ENCODE assay signal across 8 cellular contexts in the genomic region with DNA sequence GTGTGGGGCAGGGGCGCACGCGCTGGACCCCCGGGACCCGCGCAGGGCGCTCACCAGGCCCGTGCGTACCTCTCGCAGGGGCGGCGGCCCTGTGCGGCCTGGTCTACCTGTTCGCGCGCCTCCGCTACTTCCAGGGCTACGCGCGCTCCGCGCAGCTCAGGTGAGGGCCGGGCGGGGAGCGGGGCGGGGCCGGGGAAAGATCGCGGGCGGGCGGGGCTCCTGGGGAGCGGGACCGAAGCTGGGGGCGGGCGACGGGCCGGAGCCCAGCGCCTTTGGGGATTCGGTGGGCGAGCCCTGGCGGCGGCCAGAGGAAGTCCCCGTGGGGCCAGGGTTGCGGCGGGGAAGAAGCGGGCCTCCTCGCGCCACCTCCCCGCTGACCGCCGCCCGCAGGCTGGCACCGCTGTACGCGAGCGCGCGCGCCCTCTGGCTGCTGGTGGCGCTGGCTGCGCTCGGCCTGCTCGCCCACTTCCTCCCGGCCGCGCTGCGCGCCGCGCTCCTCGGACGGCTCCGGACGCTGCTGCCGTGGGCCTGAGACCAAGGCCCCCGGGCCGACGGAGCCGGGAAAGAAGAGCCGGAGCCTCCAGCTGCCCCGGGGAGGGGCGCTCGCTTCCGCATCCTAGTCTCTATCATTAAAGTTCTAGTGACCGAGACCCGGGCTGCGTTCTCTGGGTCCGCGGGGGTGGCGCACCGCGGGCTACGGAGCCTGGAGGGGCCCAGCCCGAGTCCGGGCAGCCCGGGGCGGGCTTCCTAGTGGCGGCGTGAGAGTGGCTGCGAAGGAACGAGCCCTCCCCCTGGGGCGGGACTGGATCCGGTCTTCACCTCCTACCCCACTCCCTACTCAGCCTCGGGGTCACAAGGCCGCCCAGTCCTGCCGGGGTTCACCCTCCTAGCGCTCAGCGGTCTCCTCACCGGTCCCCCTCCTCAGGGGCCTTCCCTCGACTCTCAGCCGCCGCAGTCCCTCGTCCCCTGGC. TPM values are rescaled to one million over a fixed set of nuclear protein-coding genes. Genes with fewer than 3 reads are reported as not detected.
DNase-seq lines count a peak whose midpoint lies in the region; ATAC-seq and TF ChIP-seq lines count a peak whose summit lies in the region.

No MANE protein-coding gene starts in this region.

- H3K4me3 ChIP-seq in duodenal mucosa (ENCODE audit: low read depth in 1 of 2, low read length in 2 of 2) (peak overlapping the region; percentile 68 to 76), right lobe of liver (peak overlapping the region; percentile 48 to 62 (median 56))

- H3K36me3 Mint-ChIP-seq in activated CD4-positive, alpha-beta T cell treated with anti-CD3 and anti-CD28 coated beads, Interleukin-2, amount 10 ng/mL, durations not matched to agents 24 days and 14 days (ENCODE audit: low read depth): peaks cover 25% of the 10 kb centered on the region

- no peaks in the 10 kb centered on the region for H3K27me3 Mint-ChIP-seq in activated CD4-positive, alpha-beta T cell treated with anti-CD3 and anti-CD28 coated beads, Interleukin-2, amount 10 ng/mL, durations not matched to agents 24 days and 14 days

- H3K4me1 ChIP-seq in duodenal mucosa (ENCODE audit: control insufficient read depth in 1 of 2, insufficient read depth in 2 of 2, low read length in 2 of 2): peaks cover 32 to 37% of the 10 kb centered on the region in 2 donors
- H3K4me1 ChIP-seq in right lobe of liver: peaks cover 0 to 18% (median 8%) of the 10 kb centered on the region in 4 donors

- 5% methylated on average over 13 of the region's 113 CpGs for WGBS in right lobe of liver (ENCODE audit: insufficient coverage, low coverage, low lambda C conversion rate, missing lambda C conversion rate)

- peak; percentile 85 to 97 (median 90) for TF ChIP-seq CTCF in right lobe of liver (IDR thresholded peaks at IDR 0.05)

- H3K27ac Mint-ChIP-seq in activated CD4-positive, alpha-beta T cell treated with anti-CD3 and anti-CD28 coated beads, Interleukin-2, amount 10 ng/mL, durations not matched to agents 24 days and 14 days: peak overlapping the region; percentile 71

- H3K9me3 ChIP-seq in duodenal mucosa (ENCODE audit: control insufficient read depth in 1 of 2, low read length in 2 of 2) (no peaks in the 10 kb centered on the region), right lobe of liver (no peaks in the 10 kb centered on the region)

- H3K27ac ChIP-seq in duodenal mucosa (ENCODE audit: low read depth, low read length) (peak overlapping the region; percentile 62), right lobe of liver (peak overlapping the region; percentile 43 to 75 (median 67))

- H3K36me3 ChIP-seq in duodenal mucosa (ENCODE audit: control insufficient read depth in 1 of 2, insufficient read depth in 2 of 2, low read length in 2 of 2): peaks cover 23 to 46% of the 10 kb centered on the region in 2 donors
- H3K36me3 ChIP-seq in right lobe of liver: peaks cover 6 to 41% (median 22%) of the 10 kb centered on the region in 4 donors

- H3K27me3 ChIP-seq in duodenal mucosa (ENCODE audit: control insufficient read depth in 1 of 2, insufficient read depth in 2 of 2, low read length in 2 of 2) (no peaks in the 10 kb centered on the region), right lobe of liver (no peaks in the 10 kb centered on the region)

- H3K9ac ChIP-seq in duodenal mucosa (ENCODE audit: low read depth in 1 of 2, low read length in 2 of 2): peak overlapping the region; percentile 51 to 72

- TF ChIP-seq POLR2A in right lobe of liver (IDR thresholded peaks at IDR 0.05): peak; percentile 65

- DNase-seq in C1 segment of cervical spinal cord (lab: John Stamatoyannopoulos, UW): peak in 13 of 14 donors; percentile 31 to 84 (median 64)
- DNase-seq in NCI-H446 treated with DMSO at 0.1 percent for 48 hours (lab: John Stamatoyannopoulos, UW): peak; percentile 15
- peak; percentile 92 for DNase-seq in activated CD4-positive, alpha-beta T cell treated with anti-CD3 and anti-CD28 coated beads, Interleukin-2, amount 10 ng/mL, durations not matched to agents 24 days and 14 days
- DNase-seq in right lobe of liver: peak; percentile 88 to 90 (median 89)
- DNase-seq in stimulated activated CD4-positive, alpha-beta T cell treated with anti-CD3 and anti-CD28 coated beads, TNF-alpha, amount 100 ng/mL, for 24 hours (ENCODE audit: low read depth in 3 of 3): peak in 2 of 3 experiments; percentile 45 to 65

- intact Hi-C loops in activated CD4-positive, alpha-beta T cell treated with anti-CD3 and anti-CD28 coated beads, Interleukin-2, amount 10 ng/mL, durations not matched to agents 24 days and 14 days (cut with micrococcal nuclease): loop anchor here (2.0 to 5.0 kb wide), 2 partner anchors 63 to 119 kb away; a partner anchor contains a TSS
- intact Hi-C loops in right lobe of liver (cut with DNase I): loop anchor here (5.0 kb wide), 1 partner anchor 34 kb away; no protein-coding TSS in a partner anchor

- ATAC-seq in GM18909 (IDR thresholded peaks at IDR 0.05; ENCODE audit: poor library complexity, unreplicated experiment): peak; percentile 73
- peak; percentile 65 for ATAC-seq in HG03097 (IDR thresholded peaks at IDR 0.05; ENCODE audit: low FRiP score, unreplicated experiment)
- ATAC-seq in right lobe of liver: peak; percentile 76 to 87 (median 83)

- peak overlapping the region; percentile 73 for H3K4me3 Mint-ChIP-seq in activated CD4-positive, alpha-beta T cell treated with anti-CD3 and anti-CD28 coated beads, Interleukin-2, amount 10 ng/mL, durations not matched to agents 24 days and 14 days

- H3K9me3 Mint-ChIP-seq in activated CD4-positive, alpha-beta T cell treated with anti-CD3 and anti-CD28 coated beads, Interleukin-2, amount 10 ng/mL, durations not matched to agents 24 days and 14 days: no peaks in the 10 kb centered on the region

- H3K4me1 Mint-ChIP-seq in activated CD4-positive, alpha-beta T cell treated with anti-CD3 and anti-CD28 coated beads, Interleukin-2, amount 10 ng/mL, durations not matched to agents 24 days and 14 days: peaks cover 14% of the 10 kb centered on the region

RNA-seq across cellular contexts. Expression of a gene that starts 2.4 kb away (rescaled TPM):
- 0.88 and 1.6 TPM in 2 replicates for total RNA-seq in activated CD4-positive, alpha-beta T cell treated with anti-CD3 and anti-CD28 coated beads, Interleukin-2, amount 10 ng/mL, durations not matched to agents 24 days and 14 days
- 1 to 10 TPM in 3 of 6 experiments, under 1 TPM in 2, not detected in 1; 0.73 to 1.7 (median 1.4) TPM for total RNA-seq in right lobe of liver

RNA-seq across cellular contexts. Expression of a gene that starts 10.5 kb away (rescaled TPM):
- total RNA-seq in activated CD4-positive, alpha-beta T cell treated with anti-CD3 and anti-CD28 coated beads, Interleukin-2, amount 10 ng/mL, durations not matched to agents 24 days and 14 days: 126 and 134 TPM in 2 replicates
- total RNA-seq in right lobe of liver: 100 to 1,000 TPM; 151 to 259 (median 181) TPM

RNA-seq across cellular contexts. Expression of a gene that starts 24.6 kb away (rescaled TPM):
- 177 and 183 TPM in 2 replicates for total RNA-seq in activated CD4-positive, alpha-beta T cell treated with anti-CD3 and anti-CD28 coated beads, Interleukin-2, amount 10 ng/mL, durations not matched to agents 24 days and 14 days
- 1,000 to 10,000 TPM in 2 of 6 experiments, 100 to 1,000 TPM in 4; 195 to 1,174 (median 649) TPM for total RNA-seq in right lobe of liver

Comparison
In these comparisons a context has a peak if more than half of its experiments do, and no peak if none do; other contexts are left out.
1. Peak in every context shown above with its lines: DNase-seq, ATAC-seq, H3K4me3 ChIP-seq and H3K27ac ChIP-seq.
2. DNase-seq: peak in every context shown above with its lines; median percentile 92 in activated CD4-positive, alpha-beta T cell treated with anti-CD3 and anti-CD28 coated beads, Interleukin-2, amount 10 ng/mL, durations not matched to agents 24 days and 14 days; 89 in right lobe of liver; 64 in C1 segment of cervical spinal cord; 55 in stimulated activated CD4-positive, alpha-beta T cell treated with anti-CD3 and anti-CD28 coated beads, TNF-alpha, amount 100 ng/mL, for 24 hours; 15 in NCI-H446 treated with DMSO at 0.1 percent for 48 hours.